Comparison of ENCODE assay signal across 1 cellular context in genomic region chr22:30289126-30289979, GRCh38.
TF ChIP-seq lines count a peak whose summit lies in the region.

Gene CASTOR1 (minus strand): TSS chr22:30289505. CDS start chr22:30289497, 8 bp downstream.

TF ChIP-seq in HepG2, 621 proteins besides CTCF, POLR2A, EP300 and RAD21 (continued from another document):
- TF ChIP-seq, protein P1, sequence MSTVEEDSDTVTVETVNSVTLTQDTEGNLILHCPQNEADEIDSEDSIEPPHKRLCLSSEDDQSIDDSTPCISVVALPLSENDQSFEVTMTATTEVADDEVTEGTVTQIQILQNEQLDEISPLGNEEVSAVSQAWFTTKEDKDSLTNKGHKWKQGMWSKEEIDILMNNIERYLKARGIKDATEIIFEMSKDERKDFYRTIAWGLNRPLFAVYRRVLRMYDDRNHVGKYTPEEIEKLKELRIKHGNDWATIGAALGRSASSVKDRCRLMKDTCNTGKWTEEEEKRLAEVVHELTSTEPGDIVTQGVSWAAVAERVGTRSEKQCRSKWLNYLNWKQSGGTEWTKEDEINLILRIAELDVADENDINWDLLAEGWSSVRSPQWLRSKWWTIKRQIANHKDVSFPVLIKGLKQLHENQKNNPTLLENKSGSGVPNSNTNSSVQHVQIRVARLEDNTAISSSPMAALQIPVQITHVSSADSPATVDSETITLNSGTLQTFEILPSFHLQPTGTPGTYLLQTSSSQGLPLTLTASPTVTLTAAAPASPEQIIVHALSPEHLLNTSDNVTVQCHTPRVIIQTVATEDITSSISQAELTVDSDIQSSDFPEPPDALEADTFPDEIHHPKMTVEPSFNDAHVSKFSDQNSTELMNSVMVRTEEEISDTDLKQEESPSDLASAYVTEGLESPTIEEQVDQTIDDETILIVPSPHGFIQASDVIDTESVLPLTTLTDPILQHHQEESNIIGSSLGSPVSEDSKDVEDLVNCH (CRISPR knock-in tag; IDR thresholded peaks at IDR 0.05) = no peak
- TF ChIP-seq, protein P2, sequence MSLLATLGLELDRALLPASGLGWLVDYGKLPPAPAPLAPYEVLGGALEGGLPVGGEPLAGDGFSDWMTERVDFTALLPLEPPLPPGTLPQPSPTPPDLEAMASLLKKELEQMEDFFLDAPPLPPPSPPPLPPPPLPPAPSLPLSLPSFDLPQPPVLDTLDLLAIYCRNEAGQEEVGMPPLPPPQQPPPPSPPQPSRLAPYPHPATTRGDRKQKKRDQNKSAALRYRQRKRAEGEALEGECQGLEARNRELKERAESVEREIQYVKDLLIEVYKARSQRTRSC (CRISPR knock-in tag; IDR thresholded peaks at IDR 0.05; ENCODE audit: low read depth) = no peak
- no peak for TF ChIP-seq ELF4 (CRISPR knock-in tag; IDR thresholded peaks at IDR 0.05; ENCODE audit: borderline replicate concordance)
- TF ChIP-seq SNAI1 (CRISPR knock-in tag; IDR thresholded peaks at IDR 0.05; ENCODE audit: borderline replicate concordance) = no peak
- TF ChIP-seq ZBTB7B (CRISPR knock-in tag; IDR thresholded peaks at IDR 0.05) = no peak; the same call in 1 of the 2 replicates
- peak; percentile 41; the same call in 1 of the 2 replicates for TF ChIP-seq TFDP1 (CRISPR knock-in tag; IDR thresholded peaks at IDR 0.05; ENCODE audit: borderline replicate concordance)
- TF ChIP-seq, protein P3, sequence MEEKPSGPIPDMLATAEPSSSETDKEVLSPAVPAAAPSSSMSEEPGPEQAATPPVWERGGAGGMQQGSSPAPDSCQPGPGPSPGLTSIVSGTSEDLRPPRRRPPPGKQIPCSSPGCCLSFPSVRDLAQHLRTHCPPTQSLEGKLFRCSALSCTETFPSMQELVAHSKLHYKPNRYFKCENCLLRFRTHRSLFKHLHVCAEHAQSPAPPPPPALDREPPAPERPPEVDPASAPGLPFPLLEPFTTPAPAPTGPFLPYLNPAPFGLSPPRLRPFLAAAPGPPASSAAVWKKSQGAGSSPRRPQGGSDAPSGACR (CRISPR knock-in tag; IDR thresholded peaks at IDR 0.05) = no peak
- TF ChIP-seq NFYB (CRISPR knock-in tag; IDR thresholded peaks at IDR 0.05) = peak; percentile 72
- no peak for TF ChIP-seq ZNF747 (CRISPR knock-in tag; IDR thresholded peaks at IDR 0.05; ENCODE audit: borderline replicate concordance)
- TF ChIP-seq, protein P4, sequence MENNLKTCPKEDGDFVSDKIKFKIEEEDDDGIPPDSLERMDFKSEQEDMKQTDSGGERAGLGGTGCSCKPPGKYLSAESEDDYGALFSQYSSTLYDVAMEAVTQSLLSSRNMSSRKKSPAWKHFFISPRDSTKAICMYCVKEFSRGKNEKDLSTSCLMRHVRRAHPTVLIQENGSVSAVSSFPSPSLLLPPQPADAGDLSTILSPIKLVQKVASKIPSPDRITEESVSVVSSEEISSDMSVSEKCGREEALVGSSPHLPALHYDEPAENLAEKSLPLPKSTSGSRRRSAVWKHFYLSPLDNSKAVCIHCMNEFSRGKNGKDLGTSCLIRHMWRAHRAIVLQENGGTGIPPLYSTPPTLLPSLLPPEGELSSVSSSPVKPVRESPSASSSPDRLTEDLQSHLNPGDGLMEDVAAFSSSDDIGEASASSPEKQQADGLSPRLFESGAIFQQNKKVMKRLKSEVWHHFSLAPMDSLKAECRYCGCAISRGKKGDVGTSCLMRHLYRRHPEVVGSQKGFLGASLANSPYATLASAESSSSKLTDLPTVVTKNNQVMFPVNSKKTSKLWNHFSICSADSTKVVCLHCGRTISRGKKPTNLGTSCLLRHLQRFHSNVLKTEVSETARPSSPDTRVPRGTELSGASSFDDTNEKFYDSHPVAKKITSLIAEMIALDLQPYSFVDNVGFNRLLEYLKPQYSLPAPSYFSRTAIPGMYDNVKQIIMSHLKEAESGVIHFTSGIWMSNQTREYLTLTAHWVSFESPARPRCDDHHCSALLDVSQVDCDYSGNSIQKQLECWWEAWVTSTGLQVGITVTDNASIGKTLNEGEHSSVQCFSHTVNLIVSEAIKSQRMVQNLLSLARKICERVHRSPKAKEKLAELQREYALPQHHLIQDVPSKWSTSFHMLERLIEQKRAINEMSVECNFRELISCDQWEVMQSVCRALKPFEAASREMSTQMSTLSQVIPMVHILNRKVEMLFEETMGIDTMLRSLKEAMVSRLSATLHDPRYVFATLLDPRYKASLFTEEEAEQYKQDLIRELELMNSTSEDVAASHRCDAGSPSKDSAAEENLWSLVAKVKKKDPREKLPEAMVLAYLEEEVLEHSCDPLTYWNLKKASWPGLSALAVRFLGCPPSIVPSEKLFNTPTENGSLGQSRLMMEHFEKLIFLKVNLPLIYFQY (CRISPR knock-in tag; IDR thresholded peaks at IDR 0.05; ENCODE audit: borderline replicate concordance) = 0 out of 2 replicates have a peak, but pooled peaks have one; percentile 34
- TF ChIP-seq ZC3H13 (CRISPR knock-in tag; IDR thresholded peaks at IDR 0.05) = no peak
- TF ChIP-seq DMAP1 (CRISPR knock-in tag; IDR thresholded peaks at IDR 0.05) = no peak; the same call in 1 of the 2 replicates
- TF ChIP-seq ZNF780A (CRISPR knock-in tag; IDR thresholded peaks at IDR 0.05) = no peak
- TF ChIP-seq ZNF766 (CRISPR knock-in tag; IDR thresholded peaks at IDR 0.05; ENCODE audit: borderline replicate concordance) = no peak
- no peak for TF ChIP-seq ZFP36L1 (CRISPR knock-in tag; IDR thresholded peaks at IDR 0.05)
- TF ChIP-seq ZFY (CRISPR knock-in tag; IDR thresholded peaks at IDR 0.05) = peak; percentile 83
- TF ChIP-seq POLR2AphosphoS5 (IDR thresholded peaks at IDR 0.05; ENCODE audit: low read depth, low read length) = no peak
- TF ChIP-seq, protein P5, sequence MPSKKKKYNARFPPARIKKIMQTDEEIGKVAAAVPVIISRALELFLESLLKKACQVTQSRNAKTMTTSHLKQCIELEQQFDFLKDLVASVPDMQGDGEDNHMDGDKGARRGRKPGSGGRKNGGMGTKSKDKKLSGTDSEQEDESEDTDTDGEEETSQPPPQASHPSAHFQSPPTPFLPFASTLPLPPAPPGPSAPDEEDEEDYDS (CRISPR knock-in tag; IDR thresholded peaks at IDR 0.05) = peak; percentile 43; the same call in 1 of the 2 replicates
- TF ChIP-seq ARID2 (CRISPR knock-in tag; IDR thresholded peaks at IDR 0.05; ENCODE audit: borderline replicate concordance) = no peak
- TF ChIP-seq GABPA (IDR thresholded peaks at IDR 0.05; ENCODE audit: low read depth, low read length) = no peak
- no peak for TF ChIP-seq GABPA (CRISPR knock-in tag; IDR thresholded peaks at IDR 0.05; ENCODE audit: low read depth)
- TF ChIP-seq ZMYM4 (CRISPR knock-in tag; IDR thresholded peaks at IDR 0.05) = peak; percentile 24; the same call in 1 of the 2 replicates
- TF ChIP-seq, protein P6, sequence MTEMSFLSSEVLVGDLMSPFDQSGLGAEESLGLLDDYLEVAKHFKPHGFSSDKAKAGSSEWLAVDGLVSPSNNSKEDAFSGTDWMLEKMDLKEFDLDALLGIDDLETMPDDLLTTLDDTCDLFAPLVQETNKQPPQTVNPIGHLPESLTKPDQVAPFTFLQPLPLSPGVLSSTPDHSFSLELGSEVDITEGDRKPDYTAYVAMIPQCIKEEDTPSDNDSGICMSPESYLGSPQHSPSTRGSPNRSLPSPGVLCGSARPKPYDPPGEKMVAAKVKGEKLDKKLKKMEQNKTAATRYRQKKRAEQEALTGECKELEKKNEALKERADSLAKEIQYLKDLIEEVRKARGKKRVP (CRISPR knock-in tag; IDR thresholded peaks at IDR 0.05) = no peak
- TF ChIP-seq MLLT10 (CRISPR knock-in tag; IDR thresholded peaks at IDR 0.05) = no peak
- TF ChIP-seq ZNF557 (CRISPR knock-in tag; IDR thresholded peaks at IDR 0.05) = no peak
- TF ChIP-seq, protein P7, sequence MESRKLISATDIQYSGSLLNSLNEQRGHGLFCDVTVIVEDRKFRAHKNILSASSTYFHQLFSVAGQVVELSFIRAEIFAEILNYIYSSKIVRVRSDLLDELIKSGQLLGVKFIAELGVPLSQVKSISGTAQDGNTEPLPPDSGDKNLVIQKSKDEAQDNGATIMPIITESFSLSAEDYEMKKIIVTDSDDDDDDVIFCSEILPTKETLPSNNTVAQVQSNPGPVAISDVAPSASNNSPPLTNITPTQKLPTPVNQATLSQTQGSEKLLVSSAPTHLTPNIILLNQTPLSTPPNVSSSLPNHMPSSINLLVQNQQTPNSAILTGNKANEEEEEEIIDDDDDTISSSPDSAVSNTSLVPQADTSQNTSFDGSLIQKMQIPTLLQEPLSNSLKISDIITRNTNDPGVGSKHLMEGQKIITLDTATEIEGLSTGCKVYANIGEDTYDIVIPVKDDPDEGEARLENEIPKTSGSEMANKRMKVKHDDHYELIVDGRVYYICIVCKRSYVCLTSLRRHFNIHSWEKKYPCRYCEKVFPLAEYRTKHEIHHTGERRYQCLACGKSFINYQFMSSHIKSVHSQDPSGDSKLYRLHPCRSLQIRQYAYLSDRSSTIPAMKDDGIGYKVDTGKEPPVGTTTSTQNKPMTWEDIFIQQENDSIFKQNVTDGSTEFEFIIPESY (CRISPR knock-in tag; IDR thresholded peaks at IDR 0.05) = no peak
- TF ChIP-seq NR2F2 (IDR thresholded peaks at IDR 0.05; ENCODE audit: borderline replicate concordance, low read depth) = no peak
- TF ChIP-seq, protein P8, sequence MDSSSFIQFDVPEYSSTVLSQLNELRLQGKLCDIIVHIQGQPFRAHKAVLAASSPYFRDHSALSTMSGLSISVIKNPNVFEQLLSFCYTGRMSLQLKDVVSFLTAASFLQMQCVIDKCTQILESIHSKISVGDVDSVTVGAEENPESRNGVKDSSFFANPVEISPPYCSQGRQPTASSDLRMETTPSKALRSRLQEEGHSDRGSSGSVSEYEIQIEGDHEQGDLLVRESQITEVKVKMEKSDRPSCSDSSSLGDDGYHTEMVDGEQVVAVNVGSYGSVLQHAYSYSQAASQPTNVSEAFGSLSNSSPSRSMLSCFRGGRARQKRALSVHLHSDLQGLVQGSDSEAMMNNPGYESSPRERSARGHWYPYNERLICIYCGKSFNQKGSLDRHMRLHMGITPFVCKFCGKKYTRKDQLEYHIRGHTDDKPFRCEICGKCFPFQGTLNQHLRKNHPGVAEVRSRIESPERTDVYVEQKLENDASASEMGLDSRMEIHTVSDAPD (CRISPR knock-in tag; IDR thresholded peaks at IDR 0.05) = no peak
- TF ChIP-seq ZNF292 (CRISPR knock-in tag; IDR thresholded peaks at IDR 0.05; ENCODE audit: borderline replicate concordance, low read depth) = no peak
- TF ChIP-seq HMGXB3 (CRISPR knock-in tag; IDR thresholded peaks at IDR 0.05; ENCODE audit: borderline replicate concordance) = no peak
- TF ChIP-seq NCOA2 (CRISPR knock-in tag; IDR thresholded peaks at IDR 0.05) = peak; percentile 8; the same call in 1 of the 2 replicates
- TF ChIP-seq ESRRA (CRISPR knock-in tag; IDR thresholded peaks at IDR 0.05; ENCODE audit: low read depth) = no peak
- no peak for TF ChIP-seq HOXD1 (CRISPR knock-in tag; IDR thresholded peaks at IDR 0.05)
- TF ChIP-seq ZNF275 (CRISPR knock-in tag; IDR thresholded peaks at IDR 0.05; ENCODE audit: borderline replicate concordance) = no peak
- no peak for TF ChIP-seq MZF1 (CRISPR knock-in tag; IDR thresholded peaks at IDR 0.05; ENCODE audit: borderline replicate concordance)
- no peak for TF ChIP-seq REL (CRISPR knock-in tag; conservative IDR thresholded peaks at IDR 0.05)
